16 cellular contexts compared by ENCODE assay signal in the genomic region with DNA sequence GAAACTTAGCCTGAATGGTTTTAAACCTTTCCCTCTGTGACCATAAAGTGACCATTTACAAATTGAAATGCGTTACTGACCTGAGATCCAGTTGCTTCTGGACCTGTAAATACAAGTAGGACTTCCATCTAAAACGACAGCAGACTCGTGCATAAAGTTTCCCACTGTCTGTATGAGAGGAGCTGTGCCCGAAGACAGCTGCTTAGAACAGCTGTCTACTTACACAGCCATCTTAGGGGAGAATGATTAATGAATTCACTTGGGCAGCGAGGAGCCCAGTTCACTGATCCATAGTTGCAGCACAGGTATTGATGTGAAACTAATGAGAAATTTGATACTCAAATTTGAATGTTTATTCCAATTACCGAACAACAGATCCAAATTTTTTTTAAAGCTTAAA.
DNase-seq lines count a peak whose midpoint lies in the region; ATAC-seq and TF ChIP-seq lines count a peak whose summit lies in the region.
"Had no signal": no experiment of that assay in that cellular context is flagged by ENCODE, and none has a peak within 500 bp of the region (broad histone marks: within the 10 kb centered on the region; RNA-seq: fewer than 3 reads in every experiment).

No MANE protein-coding gene starts in this region.

- POLR2A ChIA-PET in A673 (lab: Charles Lee; ENCODE audit: low non-redundant PET), result interaction anchor here (0.5 kb wide), 1 partner anchor 210 kb away, joined by 4 read pairs; no protein-coding TSS in a partner anchor

- H3K4me1 ChIP-seq in A673 (ENCODE audit: insufficient read depth, low read length, poor library complexity, severe bottlenecking), result peaks cover 81% of the 10 kb centered on the region
- H3K4me1 ChIP-seq: A549 had no signal

- peak overlapping the region; percentile 16 to 45 (median 36) for H3K27ac Mint-ChIP-seq in nephron
- H3K27ac Mint-ChIP-seq: CD8-positive, alpha-beta T cell had no signal

- H3K4me3 ChIP-seq in A673 (ENCODE audit: low read depth, low read length, poor library complexity, severe bottlenecking), result no peak overlapping the region
- H3K4me3 ChIP-seq: A549, K562 had no signal

- H3K9me3 ChIP-seq in A673 (ENCODE audit: low read depth, low read length, poor library complexity, severe bottlenecking), result peaks cover 11% of the 10 kb centered on the region
- H3K9me3 ChIP-seq: A549 had no signal

- CTCF ChIA-PET in A673 (lab: Charles Lee), result no interaction called here

- DNase-seq in A673 (ENCODE audit: low spot score) (no peak), DMS114 treated with DMSO at 0.1 percent for 48 hours (lab: John Stamatoyannopoulos, UW; ENCODE audit: unreplicated experiment) (peak; percentile 62), NCI-H524 treated with DMSO at 0.1 percent for 48 hours (lab: John Stamatoyannopoulos, UW) (peak; percentile 83), glomerular visceral epithelial cell (ENCODE audit: extremely low spot score) (no peak)
- DNase-seq: CD8-positive, alpha-beta T cell; COR-L47; DMS53; GF-D8; HCEC 1CT had no signal

- peaks cover 4% of the 10 kb centered on the region for H3K9me3 Mint-ChIP-seq in nephron

- no peak overlapping the region for H3K4me3 Mint-ChIP-seq in nephron
- H3K4me3 Mint-ChIP-seq: CD14-positive monocyte; CD8-positive, alpha-beta T cell had no signal

- intact Hi-C loops in A673 (cut with micrococcal nuclease; ENCODE audit: unreplicated experiment), result no loop called here

- H3K27ac ChIP-seq in A673 (ENCODE audit: low read depth, low read length, poor library complexity, severe bottlenecking), result peak overlapping the region; percentile 84
- H3K27ac ChIP-seq: A549 had no signal

- BruUV-seq in A673 (replicated peaks; lab: Mats Ljungman, UMichigan), result no TSS peak

- H3K36me3 Mint-ChIP-seq in nephron (ENCODE audit: low read depth), result no peaks in the 10 kb centered on the region
- H3K36me3 Mint-ChIP-seq: CD14-positive monocyte; CD8-positive, alpha-beta T cell had no signal

- peaks cover 22% of the 10 kb centered on the region for H3K4me1 Mint-ChIP-seq in nephron
- H3K4me1 Mint-ChIP-seq: CD14-positive monocyte had no signal

- TF ChIP-seq CTCF in A673 (conservative IDR thresholded peaks at IDR 0.05; ENCODE audit: low read depth, low read length) (no peak), nephron (IDR thresholded peaks at IDR 0.05; ENCODE audit: unreplicated experiment in 3 of 3) (no peak)

- no peaks in the 10 kb centered on the region for H3K36me3 ChIP-seq in A673 (ENCODE audit: insufficient read depth, low read length, poor library complexity, severe bottlenecking)

- no peaks in the 10 kb centered on the region for H3K27me3 ChIP-seq in A673 (replicated peaks; ENCODE audit: insufficient read depth, low read depth, low read length, poor library complexity)

- H3K27me3 Mint-ChIP-seq in nephron (ENCODE audit: low read depth), result no peaks in the 10 kb centered on the region

- no peak for ATAC-seq in GM18870 (IDR thresholded peaks at IDR 0.05; ENCODE audit: unreplicated experiment)
- ATAC-seq in GM19023 (IDR thresholded peaks at IDR 0.05; ENCODE audit: unreplicated experiment), result no peak
- no peak for ATAC-seq in GM18907 (IDR thresholded peaks at IDR 0.05; ENCODE audit: unreplicated experiment)
- ATAC-seq: A549; CD8-positive, alpha-beta T cell; K562 had no signal

Comparison
In these comparisons a context has a peak if more than half of its experiments do, and no peak if none do; other contexts are left out.
1. DNase-seq: peak in DMS114 treated with DMSO at 0.1 percent for 48 hours (single experiment) and NCI-H524 treated with DMSO at 0.1 percent for 48 hours (single experiment); none in A673 (single experiment) and glomerular visceral epithelial cell (single experiment).